7 cellular contexts compared by ENCODE assay signal in genomic region chr10:101061814-101062230, GRCh38. TPM values are rescaled to one million over a fixed set of nuclear protein-coding genes. Genes with fewer than 3 reads are reported as not detected.
A peak's percentile ranks its signal among the peaks of the same experiment; 100 is the strongest.
DNase-seq lines count a peak whose midpoint lies in the region; ATAC-seq lines count a peak whose summit lies in the region.

KAZALD1 (plus strand) TSS chr10:101061989; CDS start chr10:101062593, 604 bp downstream.

- ATAC-seq in activated CD8-positive, alpha-beta T cell treated with anti-CD3 and anti-CD28 coated beads, Interleukin-2, amount 10 ng/mL, durations not matched to agents 7 days and 5 days = no peak
- ATAC-seq in stimulated activated naive CD8-positive, alpha-beta T cell treated with anti-CD3 and anti-CD28 coated beads, Interleukin-15, amount 100 ng/mL, for 72 hours = no peak
- ATAC-seq in GM21423 (IDR thresholded peaks at IDR 0.05; ENCODE audit: unreplicated experiment) = no peak
- ATAC-seq in HG02588 (IDR thresholded peaks at IDR 0.05; ENCODE audit: unreplicated experiment) = no peak

- H3K9me3 Mint-ChIP-seq in activated CD8-positive, alpha-beta T cell treated with anti-CD3 and anti-CD28 coated beads, Interleukin-2, amount 10 ng/mL, durations not matched to agents 7 days and 5 days (ENCODE audit: insufficient read depth) = no peaks in the 10 kb centered on the region
- no peaks in the 10 kb centered on the region for H3K9me3 Mint-ChIP-seq in stimulated activated naive CD8-positive, alpha-beta T cell treated with anti-CD3 and anti-CD28 coated beads, Interleukin-15, amount 100 ng/mL, for 72 hours

- DNase-seq in HT-29 (ENCODE audit: low spot score) = no peak
- DNase-seq in activated CD8-positive, alpha-beta T cell treated with anti-CD3 and anti-CD28 coated beads, Interleukin-2, amount 10 ng/mL, durations not matched to agents 7 days and 5 days = no peak
- no peak for DNase-seq in stimulated activated naive CD8-positive, alpha-beta T cell treated with anti-CD3 and anti-CD28 coated beads, Interleukin-15, amount 100 ng/mL, for 72 hours
- DNase-seq in ecto neural progenitor cell (ENCODE audit: low spot score) = no peak

- CTCF ChIA-PET in activated CD8-positive, alpha-beta T cell treated with anti-CD3 and anti-CD28 coated beads, Interleukin-2, amount 10 ng/mL, durations not matched to agents 7 days and 5 days (lab: Charles Lee) = interaction anchor here (1.1 to 15.1 kb wide), 10 partner anchors 12 to 80 kb away, joined by 3 to 235 read pairs (median 12); no protein-coding TSS in a partner anchor

- no peaks in the 10 kb centered on the region for H3K9me3 ChIP-seq in iPS-15b (ENCODE audit: control insufficient read depth, insufficient read depth, low read length)

- peak within 1 kb of the TSS; percentile 88 for H3K4me3 Mint-ChIP-seq in activated CD8-positive, alpha-beta T cell treated with anti-CD3 and anti-CD28 coated beads, Interleukin-2, amount 10 ng/mL, durations not matched to agents 7 days and 5 days
- peak within 1 kb of the TSS; percentile 86 to 98 for H3K4me3 Mint-ChIP-seq in stimulated activated naive CD8-positive, alpha-beta T cell treated with anti-CD3 and anti-CD28 coated beads, Interleukin-15, amount 100 ng/mL, for 72 hours

- peak within 1 kb of the TSS; percentile 94 for H3K9ac ChIP-seq in iPS-15b (ENCODE audit: low read depth, low read length)

- H3K36me3 Mint-ChIP-seq in activated CD8-positive, alpha-beta T cell treated with anti-CD3 and anti-CD28 coated beads, Interleukin-2, amount 10 ng/mL, durations not matched to agents 7 days and 5 days (ENCODE audit: low read depth) = peaks cover 10% of the 10 kb centered on the region

- H3K27me3 Mint-ChIP-seq in activated CD8-positive, alpha-beta T cell treated with anti-CD3 and anti-CD28 coated beads, Interleukin-2, amount 10 ng/mL, durations not matched to agents 7 days and 5 days (ENCODE audit: low read depth) = peaks cover 39% of the 10 kb centered on the region
- H3K27me3 Mint-ChIP-seq in stimulated activated naive CD8-positive, alpha-beta T cell treated with anti-CD3 and anti-CD28 coated beads, Interleukin-15, amount 100 ng/mL, for 72 hours = peaks cover 55% of the 10 kb centered on the region

- peaks cover 57% of the 10 kb centered on the region for H3K27me3 ChIP-seq in iPS-15b (ENCODE audit: control insufficient read depth, insufficient read depth, low read length)

- peak within 1 kb of the TSS; percentile 96 for H3K27ac Mint-ChIP-seq in activated CD8-positive, alpha-beta T cell treated with anti-CD3 and anti-CD28 coated beads, Interleukin-2, amount 10 ng/mL, durations not matched to agents 7 days and 5 days
- H3K27ac Mint-ChIP-seq in stimulated activated naive CD8-positive, alpha-beta T cell treated with anti-CD3 and anti-CD28 coated beads, Interleukin-15, amount 100 ng/mL, for 72 hours = peak within 1 kb of the TSS; percentile 97

- peaks cover 58% of the 10 kb centered on the region for H3K4me1 Mint-ChIP-seq in activated CD8-positive, alpha-beta T cell treated with anti-CD3 and anti-CD28 coated beads, Interleukin-2, amount 10 ng/mL, durations not matched to agents 7 days and 5 days (ENCODE audit: low read depth)
- H3K4me1 Mint-ChIP-seq in stimulated activated naive CD8-positive, alpha-beta T cell treated with anti-CD3 and anti-CD28 coated beads, Interleukin-15, amount 100 ng/mL, for 72 hours = peaks cover 50% of the 10 kb centered on the region

- peak within 1 kb of the TSS; percentile 98 for H3K4me3 ChIP-seq in iPS-15b (ENCODE audit: low read depth, low read length)

- peaks cover 8% of the 10 kb centered on the region for H3K4me1 ChIP-seq in iPS-15b (ENCODE audit: control insufficient read depth, insufficient read depth, low read length)

- no peaks in the 10 kb centered on the region for H3K36me3 ChIP-seq in iPS-15b (ENCODE audit: control insufficient read depth, insufficient read depth, low read length)

- POLR2A ChIA-PET in activated CD8-positive, alpha-beta T cell treated with anti-CD3 and anti-CD28 coated beads, Interleukin-2, amount 10 ng/mL, durations not matched to agents 7 days and 5 days (lab: Charles Lee) = interaction anchor here (1.2 kb wide), 1 partner anchor 19 kb away, joined by 7 read pairs; no protein-coding TSS in a partner anchor

RNA-seq across cellular contexts. Expression of gene KAZALD1, which starts in this region (rescaled TPM):
- total RNA-seq in HT-29 (2014; rRNA removed; shearing (Covaris generic)) = 13.0 and 15.6 TPM in 2 replicates
- total RNA-seq in activated CD8-positive, alpha-beta T cell treated with anti-CD3 and anti-CD28 coated beads, Interleukin-2, amount 10 ng/mL, durations not matched to agents 7 days and 5 days = under 1 TPM in 1 of 2 experiments, not detected in 1; 0.18 TPM
